9 cellular contexts compared by ENCODE assay signal in the genomic region with DNA sequence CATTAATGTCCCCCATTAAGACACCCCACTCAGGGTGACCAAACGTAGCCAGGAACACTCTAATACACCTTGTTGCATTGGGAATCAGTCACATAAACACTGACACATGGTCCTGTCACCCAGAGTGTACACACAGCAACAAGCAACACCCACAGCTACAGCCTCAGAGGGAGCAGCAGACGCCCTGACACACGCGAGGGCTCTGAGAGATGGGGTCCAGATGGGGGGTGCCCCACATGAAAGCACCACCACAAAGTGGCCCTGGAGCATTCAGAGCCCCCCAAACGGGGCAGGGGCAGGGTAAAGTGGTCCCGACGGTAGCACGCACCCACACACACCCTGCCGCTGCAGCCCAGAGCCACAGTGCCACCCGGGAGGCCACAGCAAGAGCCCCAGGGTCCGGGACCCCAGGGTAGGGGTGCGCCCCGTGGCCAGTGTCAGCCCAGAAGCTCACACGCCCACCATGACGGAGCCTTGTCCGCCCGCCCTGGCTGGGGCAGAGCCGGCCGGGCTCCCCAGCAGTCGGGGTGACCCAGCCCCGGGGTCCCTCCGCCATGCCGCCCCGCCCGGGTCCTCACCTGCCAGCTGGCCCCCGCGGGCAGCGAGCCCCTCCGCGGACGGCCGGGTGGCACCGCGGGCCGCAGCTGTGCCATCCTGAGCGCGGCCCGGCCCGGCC. TPM values are rescaled to one million over a fixed set of nuclear protein-coding genes. Genes with fewer than 3 reads are reported as not detected.
A peak's percentile ranks its signal among the peaks of the same experiment; 100 is the strongest.
DNase-seq lines count a peak whose midpoint lies in the region; ATAC-seq and TF ChIP-seq lines count a peak whose summit lies in the region.
"Had no signal": no experiment of that assay in that cellular context is flagged by ENCODE, and none has a peak within 500 bp of the region (broad histone marks: within the 10 kb centered on the region; RNA-seq: fewer than 3 reads in every experiment).

No MANE protein-coding gene starts in this region.

- H3K18ac ChIP-seq in mesenchymal stem cell (ENCODE audit: low read depth in 1 of 2, low read length in 2 of 2), result no peak overlapping the region

- peak overlapping the region; percentile 68 for H3K4me3 Mint-ChIP-seq in activated naive CD4-positive, alpha-beta T cell treated with anti-CD3 and anti-CD28 coated beads, Interleukin-2, amount 50 U/mL, for 24 hours

- no peak overlapping the region for H3K14ac ChIP-seq in mesenchymal stem cell (ENCODE audit: low read length in 2 of 2)

- H3K27me3 ChIP-seq in mammary epithelial cell (ENCODE audit: insufficient read depth, low read length), result peaks cover 2% of the 10 kb centered on the region
- peaks cover 14 to 80% of the 10 kb centered on the region in 2 experiments for H3K27me3 ChIP-seq in mesenchymal stem cell (ENCODE audit: control insufficient read depth in 1 of 2, insufficient read depth in 1 of 2, low read length in 2 of 2)
- peaks cover 23% of the 10 kb centered on the region for H3K27me3 ChIP-seq in upper lobe of right lung

- dilution Hi-C loops in mammary epithelial cell (cut with HindIII; ENCODE audit: low sequenced_read_pairs), result no loop called here

- intact Hi-C loops in mammary epithelial cell (cut with micrococcal nuclease), result no loop called here
- intact Hi-C loops in upper lobe of right lung (cut with DNase I), result no loop called here

- H2BK15ac ChIP-seq in mesenchymal stem cell (ENCODE audit: low read depth, poor library complexity, severe bottlenecking), result peak overlapping the region; percentile 15

- H2AFZ ChIP-seq in mammary epithelial cell (ENCODE audit: low read depth, low read length), result peak overlapping the region; percentile 60
- peak overlapping the region; percentile 29 for H2AFZ ChIP-seq in mesenchymal stem cell (ENCODE audit: low read depth, low read length)

- H3K79me2 ChIP-seq in mammary epithelial cell (ENCODE audit: insufficient read depth, low read length), result no peaks in the 10 kb centered on the region

- H3K4me3 ChIP-seq in mammary epithelial cell (replicated peaks in 1 of 3; ENCODE audit: insufficient read depth in 1 of 3, low read depth in 2 of 3, low read length in 3 of 3), result peak overlapping the region in 2 of 3 experiments; percentile 35 to 37
- H3K4me3 ChIP-seq in mesenchymal stem cell (ENCODE audit: insufficient read depth in 1 of 2, low read depth in 1 of 2, low read length in 2 of 2), result peak overlapping the region in 1 of 2 experiments; percentile 45
- H3K4me3 ChIP-seq in upper lobe of right lung, result peak overlapping the region; percentile 49

- H3K79me1 ChIP-seq in mesenchymal stem cell (replicated peaks; ENCODE audit: low read length, poor library complexity, severe bottlenecking), result no peaks in the 10 kb centered on the region

- no peaks in the 10 kb centered on the region for H3K36me3 Mint-ChIP-seq in activated naive CD4-positive, alpha-beta T cell treated with anti-CD3 and anti-CD28 coated beads, Interleukin-2, amount 50 U/mL, for 24 hours

- H3K9me3 Mint-ChIP-seq in activated naive CD4-positive, alpha-beta T cell treated with anti-CD3 and anti-CD28 coated beads, Interleukin-2, amount 50 U/mL, for 24 hours, result no peaks in the 10 kb centered on the region

- no peak overlapping the region for H3K27ac Mint-ChIP-seq in activated naive CD4-positive, alpha-beta T cell treated with anti-CD3 and anti-CD28 coated beads, Interleukin-2, amount 50 U/mL, for 24 hours

- TF ChIP-seq CTCF in mammary epithelial cell (conservative IDR thresholded peaks at IDR 0.05 in 1 of 2, IDR thresholded peaks at IDR 0.05 in 1 of 2; ENCODE audit: extremely low read depth in 1 of 2, insufficient read depth in 1 of 2, low read depth in 1 of 2, low read length in 2 of 2) (no peak), upper lobe of right lung (IDR thresholded peaks at IDR 0.05) (no peak)

- H4K8ac ChIP-seq in mesenchymal stem cell (ENCODE audit: low read length), result no peak overlapping the region

- in situ Hi-C loops in mammary epithelial cell (cut with MboI; ENCODE audit: low sequenced_read_pairs in 2 of 2), result no loop called here

- no peaks in the 10 kb centered on the region for H4K20me1 ChIP-seq in mammary epithelial cell (ENCODE audit: insufficient read depth, low read length)

- no peak overlapping the region for H3K9ac ChIP-seq in mammary epithelial cell (ENCODE audit: insufficient read depth, low read length)
- H3K9ac ChIP-seq in mesenchymal stem cell (ENCODE audit: low read length), result no peak overlapping the region

- H3K23ac ChIP-seq in mesenchymal stem cell (ENCODE audit: low read length in 2 of 2), result no peak overlapping the region

- no peaks in the 10 kb centered on the region for H3K9me3 ChIP-seq in mammary epithelial cell (replicated peaks; ENCODE audit: insufficient read depth, low read length)
- H3K9me3 ChIP-seq in mesenchymal stem cell (ENCODE audit: control insufficient read depth, low read length), result no peaks in the 10 kb centered on the region
- no peaks in the 10 kb centered on the region for H3K9me3 ChIP-seq in upper lobe of right lung

- H3K4ac ChIP-seq in mesenchymal stem cell (ENCODE audit: low read depth in 1 of 2, low read length in 2 of 2), result no peak overlapping the region

- H4K91ac ChIP-seq in mesenchymal stem cell (ENCODE audit: low read length), result no peak overlapping the region

- peak overlapping the region; percentile 20 for H2BK5ac ChIP-seq in mesenchymal stem cell (ENCODE audit: low read depth, low read length, poor library complexity, severe bottlenecking)

- no peak for ATAC-seq in upper lobe of right lung
- ATAC-seq in GM18909 (IDR thresholded peaks at IDR 0.05; ENCODE audit: poor library complexity, unreplicated experiment), result no peak
- ATAC-seq in GM18502 (IDR thresholded peaks at IDR 0.05; ENCODE audit: poor library complexity, unreplicated experiment), result no peak

- H2AK5ac ChIP-seq in mesenchymal stem cell (ENCODE audit: low read length, severe bottlenecking), result no peak overlapping the region

- H2BK12ac ChIP-seq in mesenchymal stem cell (ENCODE audit: low read length in 2 of 2), result no peak overlapping the region

- H3K27me3 Mint-ChIP-seq in activated naive CD4-positive, alpha-beta T cell treated with anti-CD3 and anti-CD28 coated beads, Interleukin-2, amount 50 U/mL, for 24 hours, result peaks cover 9% of the 10 kb centered on the region

- no peak overlapping the region for H2BK120ac ChIP-seq in mesenchymal stem cell (ENCODE audit: low read depth, low read length)

- H3K4me1 ChIP-seq in mammary epithelial cell (ENCODE audit: insufficient read depth, low read length), result peaks cover 6% of the 10 kb centered on the region
- peaks cover 29% of the 10 kb centered on the region for H3K4me1 ChIP-seq in mesenchymal stem cell (ENCODE audit: control insufficient read depth, insufficient read depth, low read depth, low read length)
- no peaks in the 10 kb centered on the region for H3K4me1 ChIP-seq in upper lobe of right lung

- no peak for DNase-seq in activated naive CD4-positive, alpha-beta T cell (lab: John Stamatoyannopoulos, UW)
- DNase-seq in mammary epithelial cell (no peak), mesenchymal stem cell (no peak), upper lobe of right lung (no peak), epidermal melanocyte (ENCODE audit: insufficient read length, low spot score) (no peak)
- DNase-seq: KG1 had no signal

- no TSS peak for BruUV-seq in mammary epithelial cell (replicated peaks; lab: Mats Ljungman, UMichigan)

- CTCF ChIA-PET in mammary epithelial cell (lab: Charles Lee; ENCODE audit: low non-redundant PET), result no interaction called here

- H3K36me3 ChIP-seq in mammary epithelial cell (ENCODE audit: insufficient read depth, low read length) (no peaks in the 10 kb centered on the region), mesenchymal stem cell (ENCODE audit: control insufficient read depth in 1 of 2, insufficient read depth in 2 of 2, low read depth in 1 of 2, low read length in 2 of 2) (no peaks in the 10 kb centered on the region), upper lobe of right lung (no peaks in the 10 kb centered on the region)

- WGBS in mammary epithelial cell (ENCODE audit: low coverage, missing lambda C conversion rate), result 15% methylated on average over 9 of the region's 39 CpGs
- 23% methylated on average over 29 of the region's 39 CpGs for WGBS in mesenchymal stem cell

- peaks cover 9% of the 10 kb centered on the region for H3K4me1 Mint-ChIP-seq in activated naive CD4-positive, alpha-beta T cell treated with anti-CD3 and anti-CD28 coated beads, Interleukin-2, amount 50 U/mL, for 24 hours

- peak overlapping the region; percentile 82 for H3K4me2 ChIP-seq in mammary epithelial cell (ENCODE audit: insufficient read depth, low read depth, low read length)
- peak overlapping the region; percentile 64 for H3K4me2 ChIP-seq in mesenchymal stem cell (ENCODE audit: low read length, poor library complexity, severe bottlenecking)

- no peak overlapping the region for H3K27ac ChIP-seq in mammary epithelial cell (ENCODE audit: insufficient read depth, low read depth, low read length)
- no peak overlapping the region for H3K27ac ChIP-seq in mesenchymal stem cell (ENCODE audit: low read length, poor library complexity, severe bottlenecking)
- no peak overlapping the region for H3K27ac ChIP-seq in upper lobe of right lung

RNA-seq across cellular contexts. Expression of a gene that starts 47.3 kb away (rescaled TPM):
- under 1 TPM; 0.17 to 0.54 TPM for total RNA-seq in mammary epithelial cell
- polyA plus RNA-seq in mammary epithelial cell, result 0.31 TPM
- 0.52 TPM for polyA minus RNA-seq in mammary epithelial cell
- polyA plus RNA-seq in mesenchymal stem cell (2013, experiment 1 of 2), result 0.50 TPM
- polyA plus RNA-seq in mesenchymal stem cell (2013, experiment 2 of 2), result 0.62 TPM
- total RNA-seq in upper lobe of right lung, result 62.4 TPM

Comparison
In these comparisons a context has a peak if more than half of its experiments do, and no peak if none do; other contexts are left out.
1. RNA of a gene that starts 47.3 kb away (total RNA-seq): 62.4 TPM in upper lobe of right lung (single experiment); 0.17 to 0.54 TPM in mammary epithelial cell; every median in the first group is over 10 times any median in the second.